Comparison of ENCODE assay signal across 11 cellular contexts in genomic region chr4:69179817-69180216, GRCh38. TPM values are rescaled to one million over a fixed set of nuclear protein-coding genes. Genes with fewer than 3 reads are reported as not detected.
DNase-seq lines count a peak whose midpoint lies in the region; ATAC-seq and TF ChIP-seq lines count a peak whose summit lies in the region.
"Not testable (repeated sequence)": the region's sequence is repeated elsewhere in the genome, so short reads cannot be mapped to it uniquely, and the experiment has no call there.
"Had no signal": no experiment of that assay in that cellular context is flagged by ENCODE, and none has a peak within 500 bp of the region (broad histone marks: within the 10 kb centered on the region; RNA-seq: fewer than 3 reads in every experiment).

No MANE protein-coding gene starts in this region.

- not testable (repeated sequence) for H3K9me3 ChIP-seq in Caco-2, right lobe of liver

- H3K27me3 ChIP-seq in Caco-2 (replicated peaks; ENCODE audit: control insufficient read depth, insufficient read depth, low read length); right lobe of liver: not testable (repeated sequence)

- not testable (repeated sequence) for H3K4me3 ChIP-seq in Caco-2 (ENCODE audit: low read depth, low read length); right lobe of liver

- 20% methylated on average over 1 of the region's 1 CpG for WGBS in right lobe of liver (ENCODE audit: insufficient coverage, low coverage, low lambda C conversion rate, missing lambda C conversion rate)

- not testable (repeated sequence) for H3K27ac Mint-ChIP-seq in Caco-2 (ENCODE audit: unreplicated experiment)
- peak overlapping the region; percentile 52 for H3K27ac Mint-ChIP-seq in progenitor cell of endocrine pancreas

- not testable (repeated sequence) for H3K4me1 ChIP-seq in Caco-2, right lobe of liver

- not testable (repeated sequence) for TF ChIP-seq POLR2A in erythroblast (IDR thresholded peaks at IDR 0.05; ENCODE audit: low read length); right lobe of liver (IDR thresholded peaks at IDR 0.05)

- TF ChIP-seq CTCF in Caco-2 (IDR thresholded peaks at IDR 0.05; ENCODE audit: insufficient read depth in 1 of 2, low read depth in 1 of 2, low read length in 1 of 2, severe bottlenecking in 1 of 2, unreplicated experiment in 1 of 2); right lobe of liver (IDR thresholded peaks at IDR 0.05); progenitor cell of endocrine pancreas (IDR thresholded peaks at IDR 0.05; ENCODE audit: unreplicated experiment): not testable (repeated sequence)

- intact Hi-C loops in Caco-2 (cut with micrococcal nuclease; ENCODE audit: unreplicated experiment); right lobe of liver (cut with DNase I): not testable (repeated sequence)

- H3K36me3 ChIP-seq in Caco-2 (ENCODE audit: control insufficient read depth, insufficient read depth, low read length); right lobe of liver: not testable (repeated sequence)

- H3K9me3 Mint-ChIP-seq in Caco-2 (ENCODE audit: unreplicated experiment) = not testable (repeated sequence)
- H3K9me3 Mint-ChIP-seq in progenitor cell of endocrine pancreas (ENCODE audit: low read depth) = peaks cover 37% of the 10 kb centered on the region

- not testable (repeated sequence) for H3K36me3 Mint-ChIP-seq in Caco-2 (ENCODE audit: insufficient read depth, unreplicated experiment)
- H3K36me3 Mint-ChIP-seq in progenitor cell of endocrine pancreas (ENCODE audit: insufficient read depth) = peaks cover 24% of the 10 kb centered on the region

- POLR2A ChIA-PET in Caco-2 (lab: Charles Lee) = not testable (repeated sequence)

- not testable (repeated sequence) for BruUV-seq in Caco-2 (replicated peaks; lab: Mats Ljungman, UMichigan)

- ATAC-seq in left lobe of liver (peak; percentile 64), right lobe of liver (peak; percentile 45 to 97 (median 88))

- peak; percentile 38 to 59 for DNase-seq in Caco-2
- DNase-seq in OCI-M1 (lab: John Stamatoyannopoulos, UW) = peak; percentile 48
- peak; percentile 53 to 64 for DNase-seq in erythroblast (lab: John Stamatoyannopoulos, UW)
- DNase-seq in left lobe of liver (ENCODE audit: low spot score); right lobe of liver; progenitor cell of endocrine pancreas (ENCODE audit: low spot score, unreplicated experiment): not testable (repeated sequence)

- H3K27me3 Mint-ChIP-seq in Caco-2 (ENCODE audit: insufficient read depth, unreplicated experiment); progenitor cell of endocrine pancreas: not testable (repeated sequence)

- peak overlapping the region in 1 of 3 donors; percentile 3 for H3K27ac ChIP-seq in right lobe of liver

- not testable (repeated sequence) for H3K4me3 Mint-ChIP-seq in Caco-2 (ENCODE audit: unreplicated experiment); progenitor cell of endocrine pancreas (ENCODE audit: low read depth)

- CTCF ChIA-PET in Caco-2 (lab: Charles Lee) = interaction anchor here (1.1 kb wide), 1 partner anchor 10 kb away, joined by 3 read pairs; no protein-coding TSS in a partner anchor

- H3K4me1 Mint-ChIP-seq in Caco-2 (ENCODE audit: low read depth, unreplicated experiment) (peaks cover 17% of the 10 kb centered on the region), progenitor cell of endocrine pancreas (ENCODE audit: low read depth) (peaks cover 13% of the 10 kb centered on the region)

RNA-seq across cellular contexts. Expression of gene UGT2B11, which starts 34.7 kb away (rescaled TPM):
- total RNA-seq in Caco-2 (2022) = 0.35 TPM in 1 of 2 replicates, not detected in the other
- 0.25 TPM for total RNA-seq in left lobe of liver
- 1 to 10 TPM in 3 of 6 experiments, under 1 TPM in 3; 0.29 to 1.4 (median 1.1) TPM for total RNA-seq in right lobe of liver
- 0.93 and 1.2 TPM in 2 replicates for total RNA-seq in progenitor cell of endocrine pancreas
- total RNA-seq: CD4-positive, alpha-beta T cell; GM12878; GM23248; H1; H7 had no signal
